In the genomic region with DNA sequence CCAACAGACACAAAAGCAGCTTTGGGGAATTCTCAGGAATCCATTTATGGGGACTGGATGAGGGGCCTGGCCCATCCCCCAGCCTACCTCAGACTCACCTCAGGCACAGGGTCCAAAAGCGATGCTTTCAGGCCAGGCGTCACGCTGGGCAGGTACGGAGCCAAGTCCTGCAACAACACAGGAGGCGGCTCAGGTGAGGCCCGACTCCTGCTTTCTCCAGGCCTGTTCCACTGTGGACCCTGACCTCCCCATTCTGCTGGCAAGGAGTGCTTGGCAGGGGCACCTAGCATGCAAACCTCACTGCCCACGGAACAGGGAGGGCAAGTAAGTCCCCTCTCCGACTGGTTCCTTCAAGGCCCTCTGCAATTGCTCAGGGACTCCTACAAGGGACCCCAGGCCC, we compare ENCODE assay signal across 1 cellular context.
TF ChIP-seq lines count a peak whose summit lies in the region.

No MANE protein-coding gene starts in this region.

TF ChIP-seq in K562, 482 proteins besides CTCF, POLR2A, EP300 and RAD21:
- TF ChIP-seq, protein P1, sequence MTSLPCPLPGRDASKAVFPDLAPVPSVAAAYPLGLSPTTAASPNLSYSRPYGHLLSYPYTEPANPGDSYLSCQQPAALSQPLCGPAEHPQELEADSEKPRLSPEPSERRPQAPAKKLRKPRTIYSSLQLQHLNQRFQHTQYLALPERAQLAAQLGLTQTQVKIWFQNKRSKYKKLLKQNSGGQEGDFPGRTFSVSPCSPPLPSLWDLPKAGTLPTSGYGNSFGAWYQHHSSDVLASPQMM (CRISPR knock-in tag; IDR thresholded peaks at IDR 0.05), result no peak
- peak; percentile 36; the same call in 1 of the 2 replicates for TF ChIP-seq POLR2G (IDR thresholded peaks at IDR 0.05; ENCODE audit: low read depth, low read length)
